ENCODE assay signal across 22 cellular contexts in the genomic region with DNA sequence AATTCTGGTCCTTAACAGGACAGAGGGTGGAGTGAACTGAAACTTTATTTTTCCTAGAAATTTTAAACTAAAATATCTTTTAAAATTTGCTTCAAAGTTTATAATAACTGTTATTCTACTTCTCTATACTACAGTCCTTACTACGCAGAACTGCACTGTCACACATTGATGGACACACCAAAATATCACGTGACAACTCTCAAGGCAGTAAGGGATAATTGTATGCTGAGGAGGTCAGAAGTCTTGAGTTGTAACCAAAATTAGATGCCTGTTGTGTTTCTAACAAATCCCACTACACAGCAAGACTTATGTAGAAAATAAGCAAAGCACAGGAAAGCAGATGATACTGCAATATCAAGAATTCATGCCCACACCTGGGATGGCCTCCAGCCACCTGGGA.
"Had no signal": no experiment of that assay in that cellular context is flagged by ENCODE, and none has a peak within 500 bp of the region (broad histone marks: within the 10 kb centered on the region; RNA-seq: fewer than 3 reads in every experiment).

No MANE protein-coding gene starts in this region.

- ATAC-seq: foreskin keratinocyte; gastroesophageal sphincter; left colon; left lung; lower lobe of right lung; mucosa of descending colon; naive thymus-derived CD4-positive, alpha-beta T cell; natural killer cell had no signal

- H3K36me3 ChIP-seq: colonic mucosa, esophagus muscularis mucosa, gastroesophageal sphincter, heart right ventricle, left lung, lower lobe of right lung had no signal

- H3K4me1 ChIP-seq: colonic mucosa, esophagus muscularis mucosa, foreskin keratinocyte, gastroesophageal sphincter, heart right ventricle, left lung, lower lobe of right lung had no signal

- DNase-seq: colonic mucosa; cortex of kidney; dorsolateral prefrontal cortex; effector CD4-positive, alpha-beta T cell; effector memory CD4-positive, alpha-beta T cell; foreskin keratinocyte; glutamatergic neuron; islet precursor cell; kidney; kidney glomerular epithelial cell; left colon; left lung; lower lobe of right lung; mesenchymal stem cell; naive thymus-derived CD4-positive, alpha-beta T cell; natural killer cell had no signal

- H3K4me3 ChIP-seq: colonic mucosa, dorsolateral prefrontal cortex, esophagus muscularis mucosa, gastroesophageal sphincter, heart right ventricle, left lung, lower lobe of right lung, mucosa of descending colon had no signal

- H3K27ac ChIP-seq: colonic mucosa, dorsolateral prefrontal cortex, esophagus muscularis mucosa, foreskin keratinocyte, gastroesophageal sphincter, heart right ventricle, left lung, lower lobe of right lung had no signal

- FAIRE-seq: endothelial cell of umbilical vein, frontal cortex, kidney had no signal

- H3K27me3 ChIP-seq: colonic mucosa, dorsolateral prefrontal cortex, esophagus muscularis mucosa, foreskin keratinocyte, gastroesophageal sphincter, heart right ventricle, left lung had no signal

- H3K9me3 ChIP-seq: colonic mucosa, lower lobe of right lung, mucosa of descending colon had no signal
